Comparison of ENCODE assay signal across 7 cellular contexts in the genomic region with DNA sequence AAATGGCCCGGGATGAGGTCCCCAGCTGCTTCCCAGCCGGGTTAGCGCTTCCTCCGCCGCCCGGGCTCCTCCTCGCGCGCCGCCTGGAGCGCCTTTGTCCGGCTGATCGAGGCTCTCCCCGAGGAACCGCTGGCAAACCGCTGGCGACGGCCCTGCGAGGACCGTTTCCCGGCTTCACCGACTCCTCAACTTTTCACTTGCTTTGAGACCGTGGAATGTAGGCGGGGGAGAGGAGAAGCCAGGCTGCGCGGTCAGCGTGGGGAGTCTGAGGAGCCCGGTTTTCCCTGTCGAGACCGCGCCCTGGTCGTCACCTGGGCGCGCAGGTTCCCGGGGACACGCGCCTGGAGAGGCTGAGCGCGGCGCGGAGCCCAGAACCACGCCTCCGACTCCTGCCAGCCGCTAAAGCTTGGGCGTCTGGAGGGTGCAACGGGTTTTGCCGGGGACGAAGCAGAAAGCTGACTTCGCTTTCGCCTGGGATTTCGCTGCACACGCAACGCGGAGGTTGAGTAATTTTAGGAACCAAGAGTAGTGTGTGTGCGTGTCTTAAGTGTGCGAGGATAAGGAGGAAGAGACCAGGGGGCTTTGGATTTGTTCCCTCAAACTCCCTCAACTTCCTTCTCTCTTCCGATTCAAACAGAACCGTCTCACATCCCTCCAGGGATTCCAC. TPM values are rescaled to one million over a fixed set of nuclear protein-coding genes. Genes with fewer than 3 reads are reported as not detected.
DNase-seq lines count a peak whose midpoint lies in the region; ATAC-seq, FAIRE-seq and TF ChIP-seq lines count a peak whose summit lies in the region.

No MANE protein-coding gene starts in this region.

- ATAC-seq in WTC11, result peak; percentile 55

- peak overlapping the region; percentile 29; the same call in 1 of the 2 replicates for H3K9ac ChIP-seq in MM.1S (ENCODE audit: low read length)

- H3K79me2 ChIP-seq in MM.1S (ENCODE audit: low read length), result peaks cover 4% of the 10 kb centered on the region; the same call in 1 of the 2 replicates

- no peaks in the 10 kb centered on the region for H3K4me1 ChIP-seq in MM.1S (ENCODE audit: low read length)

- no peaks in the 10 kb centered on the region for H3K36me3 ChIP-seq in MM.1S (replicated peaks; ENCODE audit: insufficient read depth, low read length)

- intact Hi-C loops in lower leg skin (cut with DNase I; ENCODE audit: low total_unique reads), result loop anchor here (10.0 kb wide), 1 partner anchor 76 kb away; the partner anchor contains the start of gene VWA8

- peaks cover 6% of the 10 kb centered on the region; the same call in 1 of the 2 replicates for H3F3A ChIP-seq in MM.1S (ENCODE audit: insufficient read depth, low read length)

- CTCF ChIA-PET in WTC11 (lab: Charles Lee), result interaction anchor here (0.6 to 2.1 kb wide), 8 partner anchors 14 to 373 kb away, joined by 3 to 13 read pairs (median 4); partner anchors contain the start of gene VWA8

- POLR2A ChIA-PET in WTC11 (lab: Charles Lee), result interaction anchor here (0.6 kb wide), 1 partner anchor 140 kb away, joined by 5 read pairs; no protein-coding TSS in a partner anchor

- peak overlapping the region; percentile 91 for H3K4me3 Mint-ChIP-seq in WTC11

- H3K36me3 Mint-ChIP-seq in WTC11, result 0 out of 2 replicates have a peak, but pooled peaks cover under 1% of the 10 kb centered on the region

- peaks cover 22% of the 10 kb centered on the region for H3K4me1 Mint-ChIP-seq in WTC11

- H3K9me2 ChIP-seq in MM.1S (replicated peaks; ENCODE audit: insufficient read depth, low read length), result no peaks in the 10 kb centered on the region

- peak; percentile 90 for FAIRE-seq in GM12891 (lab: Jason Lieb, UNC)

- WGBS in lower leg skin, 2 donors, result 0% methylated on average over 38 to 39 of the region's 58 CpGs

- H3K27ac Mint-ChIP-seq in WTC11, result peak overlapping the region; percentile 75

- H3K27me3 ChIP-seq in MM.1S (replicated peaks; ENCODE audit: insufficient read depth, low read length), result no peaks in the 10 kb centered on the region

- TF ChIP-seq POLR2A in GM12891 (IDR thresholded peaks at IDR 0.05; ENCODE audit: low read depth, low read length) (no peak; the same call in 1 of the 2 replicates), lower leg skin (IDR thresholded peaks at IDR 0.05) (no peak)

- peak overlapping the region; percentile 78 for H3K4me2 ChIP-seq in MM.1S (ENCODE audit: low read depth, low read length)

- H2AFZ ChIP-seq in MM.1S (ENCODE audit: low read length), result 0 out of 2 replicates have a peak overlapping the region, but pooled peaks have one; percentile 31

- DNase-seq in GM12891 (ENCODE audit: insufficient read length, low spot score) (peak; percentile 32), H4 (ENCODE audit: low spot score) (peak; percentile 8), MM.1S (peak; percentile 32), WTC11 (ENCODE audit: low spot score) (peak; percentile 55), dermis blood vessel endothelial cell (peak; percentile 74), lower leg skin (ENCODE audit: low spot score in 2 of 2) (peak; percentile 31 to 90)
- DNase-seq in stimulated activated CD4-positive, alpha-beta T cell treated with anti-CD3 and anti-CD28 coated beads, TNF-alpha, amount 100 ng/mL, for 48 hours (ENCODE audit: low read depth in 3 of 3), result peak in 2 of 3 donors; percentile 27 to 28

- peaks cover 2% of the 10 kb centered on the region for H3K9me3 Mint-ChIP-seq in WTC11

- no peak overlapping the region for H3K27ac ChIP-seq in MM.1S (ENCODE audit: low read length)

- peaks cover 75% of the 10 kb centered on the region for H3K27me3 Mint-ChIP-seq in WTC11 (ENCODE audit: low read depth)

- no peaks in the 10 kb centered on the region for H4K20me1 ChIP-seq in MM.1S (ENCODE audit: insufficient read depth, low read length)

- H3K4me3 ChIP-seq in MM.1S (ENCODE audit: low read length) (peak overlapping the region; percentile 65), lower leg skin (ENCODE audit: low read depth, poor library complexity, severe bottlenecking) (peak overlapping the region; percentile 71)

- TF ChIP-seq CTCF in MM.1S (IDR thresholded peaks at IDR 0.05; ENCODE audit: low read length) (no peak), WTC11 (IDR thresholded peaks at IDR 0.05) (no peak), lower leg skin (IDR thresholded peaks at IDR 0.05) (no peak)

- H3K9me3 ChIP-seq in MM.1S (replicated peaks; ENCODE audit: insufficient read depth, low read length), result no peaks in the 10 kb centered on the region

TF ChIP-seq in GM12891, 5 proteins besides CTCF, POLR2A, EP300 and RAD21:
- TF ChIP-seq POU2F2 (IDR thresholded peaks at IDR 0.05; ENCODE audit: low read depth, low read length) (no peak), POLR2AphosphoS5 (IDR thresholded peaks at IDR 0.05; ENCODE audit: low read depth, low read length) (0 out of 2 replicates have a peak, but pooled peaks have one; percentile 1)

TF ChIP-seq in WTC11, 78 proteins besides CTCF, POLR2A, EP300 and RAD21 (continues in another document):
- TF ChIP-seq CBFB (CRISPR knock-in tag; IDR thresholded peaks at IDR 0.05; ENCODE audit: low read depth) (no peak), CREB1 (CRISPR knock-in tag; IDR thresholded peaks at IDR 0.05) (no peak), JUN (CRISPR knock-in tag; IDR thresholded peaks at IDR 0.05) (0 out of 2 replicates have a peak, but pooled peaks have one; percentile 42), E2F5 (CRISPR knock-in tag; IDR thresholded peaks at IDR 0.05) (no peak), HMGA2 (CRISPR knock-in tag; IDR thresholded peaks at IDR 0.05) (no peak), TEAD1 (CRISPR knock-in tag; IDR thresholded peaks at IDR 0.05) (peak; percentile 78), IRF2 (CRISPR knock-in tag; IDR thresholded peaks at IDR 0.05; ENCODE audit: borderline replicate concordance, low read depth) (no peak), CDX4 (CRISPR knock-in tag; IDR thresholded peaks at IDR 0.05; ENCODE audit: borderline replicate concordance) (no peak), ZNF317 (CRISPR knock-in tag; IDR thresholded peaks at IDR 0.05; ENCODE audit: borderline replicate concordance, low read depth) (no peak), ZBTB21 (CRISPR knock-in tag; IDR thresholded peaks at IDR 0.05; ENCODE audit: borderline replicate concordance) (no peak), MXD4 (CRISPR knock-in tag; IDR thresholded peaks at IDR 0.05; ENCODE audit: borderline replicate concordance) (no peak), ZNF263 (CRISPR knock-in tag; IDR thresholded peaks at IDR 0.05; ENCODE audit: low read depth) (no peak), KAT7 (CRISPR knock-in tag; IDR thresholded peaks at IDR 0.05; ENCODE audit: borderline replicate concordance) (no peak), USF1 (CRISPR knock-in tag; IDR thresholded peaks at IDR 0.05) (peak; percentile 45; the same call in 1 of the 2 replicates)
- TF ChIP-seq, protein P1, sequence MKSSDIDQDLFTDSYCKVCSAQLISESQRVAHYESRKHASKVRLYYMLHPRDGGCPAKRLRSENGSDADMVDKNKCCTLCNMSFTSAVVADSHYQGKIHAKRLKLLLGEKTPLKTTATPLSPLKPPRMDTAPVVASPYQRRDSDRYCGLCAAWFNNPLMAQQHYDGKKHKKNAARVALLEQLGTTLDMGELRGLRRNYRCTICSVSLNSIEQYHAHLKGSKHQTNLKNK (CRISPR knock-in tag; IDR thresholded peaks at IDR 0.05), result no peak
- TF ChIP-seq, protein P2, sequence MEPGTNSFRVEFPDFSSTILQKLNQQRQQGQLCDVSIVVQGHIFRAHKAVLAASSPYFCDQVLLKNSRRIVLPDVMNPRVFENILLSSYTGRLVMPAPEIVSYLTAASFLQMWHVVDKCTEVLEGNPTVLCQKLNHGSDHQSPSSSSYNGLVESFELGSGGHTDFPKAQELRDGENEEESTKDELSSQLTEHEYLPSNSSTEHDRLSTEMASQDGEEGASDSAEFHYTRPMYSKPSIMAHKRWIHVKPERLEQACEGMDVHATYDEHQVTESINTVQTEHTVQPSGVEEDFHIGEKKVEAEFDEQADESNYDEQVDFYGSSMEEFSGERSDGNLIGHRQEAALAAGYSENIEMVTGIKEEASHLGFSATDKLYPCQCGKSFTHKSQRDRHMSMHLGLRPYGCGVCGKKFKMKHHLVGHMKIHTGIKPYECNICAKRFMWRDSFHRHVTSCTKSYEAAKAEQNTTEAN (CRISPR knock-in tag; IDR thresholded peaks at IDR 0.05), result no peak
- TF ChIP-seq, protein P3, sequence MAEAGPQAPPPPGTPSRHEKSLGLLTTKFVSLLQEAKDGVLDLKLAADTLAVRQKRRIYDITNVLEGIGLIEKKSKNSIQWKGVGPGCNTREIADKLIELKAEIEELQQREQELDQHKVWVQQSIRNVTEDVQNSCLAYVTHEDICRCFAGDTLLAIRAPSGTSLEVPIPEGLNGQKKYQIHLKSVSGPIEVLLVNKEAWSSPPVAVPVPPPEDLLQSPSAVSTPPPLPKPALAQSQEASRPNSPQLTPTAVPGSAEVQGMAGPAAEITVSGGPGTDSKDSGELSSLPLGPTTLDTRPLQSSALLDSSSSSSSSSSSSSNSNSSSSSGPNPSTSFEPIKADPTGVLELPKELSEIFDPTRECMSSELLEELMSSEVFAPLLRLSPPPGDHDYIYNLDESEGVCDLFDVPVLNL (CRISPR knock-in tag; IDR thresholded peaks at IDR 0.05; ENCODE audit: borderline replicate concordance, low read depth), result no peak

RNA-seq across cellular contexts. Expression of gene DGKH, which starts 7.3 kb away (rescaled TPM):
- polyA plus RNA-seq in GM12891 (2012; ENCODE audit: low read depth, missing spikeins), result 2.5 TPM
- 2.7 and 3.3 TPM in 2 replicates for total RNA-seq in H4 (2014; rRNA removed; shearing (Covaris generic))
- 7.6 to 8.8 TPM (median 8.8 TPM) in 3 replicates for total RNA-seq in WTC11 (2021)
- total RNA-seq in dermis blood vessel endothelial cell, result 23.7 and 34.2 TPM in 2 replicates
- 10 to 100 TPM in 3 of 4 donors, 1 to 10 TPM in 1; 8.8 to 17.0 (median 10.9) TPM for total RNA-seq in lower leg skin

Comparison
In these comparisons a context has a peak if more than half of its experiments do, and no peak if none do; other contexts are left out.
1. DNase-seq: peak in every context shown above with its lines; median percentile 74 in dermis blood vessel endothelial cell; 60 in lower leg skin; 55 in WTC11; 32 in GM12891; 32 in MM.1S; 28 in stimulated activated CD4-positive, alpha-beta T cell treated with anti-CD3 and anti-CD28 coated beads, TNF-alpha, amount 100 ng/mL, for 48 hours; 8 in H4.